In genomic region chr4:13544556-13545393, GRCh38 we compare ENCODE assay signal across 8 cellular contexts. TPM values are rescaled to one million over a fixed set of nuclear protein-coding genes. Genes with fewer than 3 reads are reported as not detected.
DNase-seq lines count a peak whose midpoint lies in the region; ATAC-seq and TF ChIP-seq lines count a peak whose summit lies in the region.

No MANE protein-coding gene starts in this region.

- H3K4ac ChIP-seq in neuronal stem cell (ENCODE audit: low read length): no peak overlapping the region

- H3K14ac ChIP-seq in neuronal stem cell (ENCODE audit: low read length): no peak overlapping the region

- peak overlapping the region; percentile 94 for H3K4me2 ChIP-seq in neuronal stem cell (ENCODE audit: insufficient read depth, low read length, poor library complexity, severe bottlenecking)

- H3K9me3 ChIP-seq in neuronal stem cell (replicated peaks in 1 of 2; ENCODE audit: control insufficient read depth in 2 of 2, insufficient read depth in 1 of 2, low read depth in 1 of 2, low read length in 2 of 2): peaks cover 0 to 35% of the 10 kb centered on the region in 2 donors

- H2AK5ac ChIP-seq in neuronal stem cell (ENCODE audit: low read depth, low read length): no peak overlapping the region

- H3K4me3 Mint-ChIP-seq in CD14-positive monocyte: peak overlapping the region; percentile 83 to 97
- H3K4me3 Mint-ChIP-seq in activated T-helper 2 cell treated with anti-CD3 and anti-CD28 coated beads, Interferon-gamma antibody, Interleukin-2, Interleukin-4, amounts not matched to agents 10 μg/mL and 5 μg/mL and 100 μg/mL, durations not matched to agents 14 hours and 24 hours and 36 hours (ENCODE audit: low read depth): peak overlapping the region; percentile 86

- ATAC-seq in GM19043 (IDR thresholded peaks at IDR 0.05; ENCODE audit: low read depth, unreplicated experiment): peak; percentile 39
- ATAC-seq in HG03354 (IDR thresholded peaks at IDR 0.05; ENCODE audit: poor library complexity, severe bottlenecking, unreplicated experiment): peak; percentile 46

- DNase-seq in CD14-positive monocyte (ENCODE audit: low spot score): no peak
- peak; percentile 55 for DNase-seq in NCI-H460 (ENCODE audit: extremely low read depth, low read depth)
- peak; percentile 39 for DNase-seq in activated T-helper 2 cell treated with anti-CD3 and anti-CD28 coated beads, Interferon-gamma antibody, Interleukin-2, Interleukin-4, amounts not matched to agents 10 μg/mL and 5 μg/mL and 100 μg/mL, durations not matched to agents 14 hours and 24 hours and 36 hours (ENCODE audit: low spot score)
- DNase-seq in glomerular visceral epithelial cell (ENCODE audit: extremely low spot score): peak; percentile 77
- DNase-seq in neuronal stem cell (ENCODE audit: low spot score): peak; percentile 77
- DNase-seq in midbrain (lab: John Stamatoyannopoulos, UW): no peak

- peaks cover 10 to 21% of the 10 kb centered on the region in 2 donors for H3K36me3 Mint-ChIP-seq in CD14-positive monocyte
- peaks cover 10% of the 10 kb centered on the region for H3K36me3 Mint-ChIP-seq in activated T-helper 2 cell treated with anti-CD3 and anti-CD28 coated beads, Interferon-gamma antibody, Interleukin-2, Interleukin-4, amounts not matched to agents 10 μg/mL and 5 μg/mL and 100 μg/mL, durations not matched to agents 14 hours and 24 hours and 36 hours (ENCODE audit: low read depth)

- H3K36me3 ChIP-seq in neuronal stem cell (replicated peaks in 1 of 2; ENCODE audit: control insufficient read depth in 2 of 2, insufficient read depth in 2 of 2, low read length in 2 of 2): peaks cover 0 to 18% of the 10 kb centered on the region in 2 donors

- no CpG with 5 or more reads among the region's 59 CpGs for WGBS in neuronal stem cell (ENCODE audit: extremely low coverage in 2 of 2, insufficient read length in 2 of 2, insufficient replicate concordance in 1 of 2), 2 donors

- H2AFZ ChIP-seq in neuronal stem cell (ENCODE audit: low read length): peak overlapping the region; percentile 82

- H4K8ac ChIP-seq in neuronal stem cell (ENCODE audit: low read depth, low read length): no peak overlapping the region

- H2BK5ac ChIP-seq in neuronal stem cell (ENCODE audit: low read length): no peak overlapping the region

- no peak overlapping the region for H3K9ac ChIP-seq in neuronal stem cell (ENCODE audit: low read depth, low read length, poor library complexity)

- H2BK12ac ChIP-seq in neuronal stem cell (ENCODE audit: low read length): no peak overlapping the region

- H3K79me1 ChIP-seq in neuronal stem cell (ENCODE audit: low read depth, low read length): peaks cover 2% of the 10 kb centered on the region

- H3K4me3 ChIP-seq in neuronal stem cell (ENCODE audit: low read length in 2 of 2): peak overlapping the region; percentile 52 to 81

- TF ChIP-seq CTCF in CD14-positive monocyte (IDR thresholded peaks at IDR 0.05): no peak

- no peak overlapping the region for H2BK15ac ChIP-seq in neuronal stem cell (ENCODE audit: low read length)

- intact Hi-C loops in CD14-positive monocyte (cut with micrococcal nuclease): loop anchor here in 1 of 2 donors (5.0 to 10.0 kb wide), 2 partner anchors 700 to 817 kb away; no protein-coding TSS in a partner anchor
- intact Hi-C loops in activated T-helper 2 cell treated with anti-CD3 and anti-CD28 coated beads, Interferon-gamma antibody, Interleukin-2, Interleukin-4, amounts not matched to agents 10 μg/mL and 5 μg/mL and 100 μg/mL, durations not matched to agents 14 hours and 24 hours and 36 hours (cut with micrococcal nuclease): loop anchor here (2.0 to 10.0 kb wide), 3 partner anchors 16 to 160 kb away; no protein-coding TSS in a partner anchor

- no peak overlapping the region for H3K23ac ChIP-seq in neuronal stem cell (ENCODE audit: low read depth, low read length, poor library complexity)

- peak overlapping the region in 1 of 7 donors; percentile 20 for H3K27ac Mint-ChIP-seq in CD14-positive monocyte
- peak overlapping the region; percentile 58 for H3K27ac Mint-ChIP-seq in activated T-helper 2 cell treated with anti-CD3 and anti-CD28 coated beads, Interferon-gamma antibody, Interleukin-2, Interleukin-4, amounts not matched to agents 10 μg/mL and 5 μg/mL and 100 μg/mL, durations not matched to agents 14 hours and 24 hours and 36 hours

- peaks cover 45 to 79% (median 57%) of the 10 kb centered on the region in 3 experiments for H3K27me3 ChIP-seq in neuronal stem cell (ENCODE audit: control insufficient read depth in 3 of 3, insufficient read depth in 3 of 3, low read depth in 1 of 3, low read length in 3 of 3)

- no peak overlapping the region for H3K27ac ChIP-seq in neuronal stem cell (replicated peaks; ENCODE audit: low read length)

- peaks cover 87 to 97% (median 97%) of the 10 kb centered on the region in 3 donors for H3K27me3 Mint-ChIP-seq in CD14-positive monocyte (ENCODE audit: low read depth in 3 of 3)
- H3K27me3 Mint-ChIP-seq in activated T-helper 2 cell treated with anti-CD3 and anti-CD28 coated beads, Interferon-gamma antibody, Interleukin-2, Interleukin-4, amounts not matched to agents 10 μg/mL and 5 μg/mL and 100 μg/mL, durations not matched to agents 14 hours and 24 hours and 36 hours (ENCODE audit: low read depth): peaks cover 66% of the 10 kb centered on the region

- H3K4me1 ChIP-seq in neuronal stem cell (ENCODE audit: control insufficient read depth in 2 of 2, insufficient read depth in 1 of 2, low read depth in 1 of 2, low read length in 2 of 2): peaks cover 2 to 10% of the 10 kb centered on the region in 2 donors

- H3K9me3 Mint-ChIP-seq in CD14-positive monocyte: peaks cover 4 to 49% (median 27%) of the 10 kb centered on the region in 7 donors
- no peaks in the 10 kb centered on the region for H3K9me3 Mint-ChIP-seq in activated T-helper 2 cell treated with anti-CD3 and anti-CD28 coated beads, Interferon-gamma antibody, Interleukin-2, Interleukin-4, amounts not matched to agents 10 μg/mL and 5 μg/mL and 100 μg/mL, durations not matched to agents 14 hours and 24 hours and 36 hours

- H4K91ac ChIP-seq in neuronal stem cell (ENCODE audit: low read depth, low read length, poor library complexity): no peak overlapping the region

- H2BK120ac ChIP-seq in neuronal stem cell (ENCODE audit: low read depth, low read length): no peak overlapping the region

- peaks cover 57% of the 10 kb centered on the region for H3K4me1 Mint-ChIP-seq in CD14-positive monocyte
- H3K4me1 Mint-ChIP-seq in activated T-helper 2 cell treated with anti-CD3 and anti-CD28 coated beads, Interferon-gamma antibody, Interleukin-2, Interleukin-4, amounts not matched to agents 10 μg/mL and 5 μg/mL and 100 μg/mL, durations not matched to agents 14 hours and 24 hours and 36 hours (ENCODE audit: low read depth): peaks cover 34% of the 10 kb centered on the region

- H3K18ac ChIP-seq in neuronal stem cell (ENCODE audit: low read length): peak overlapping the region; percentile 35

RNA-seq across cellular contexts. Expression of gene NKX3-2, which starts 0.5 kb away (rescaled TPM):
- polyA plus RNA-seq in CD14-positive monocyte: not detected
- 0.12 and 0.38 TPM in 2 replicates for total RNA-seq in NCI-H460 (2014; rRNA removed; shearing (Covaris generic))
- 1.9 and 2.3 TPM in 2 replicates for polyA plus RNA-seq in NCI-H460 (2014; cell fraction: nucleus; rRNA removed)
- total RNA-seq in activated T-helper 2 cell treated with anti-CD3 and anti-CD28 coated beads, Interferon-gamma antibody, Interleukin-2, Interleukin-4, amounts not matched to agents 10 μg/mL and 5 μg/mL and 100 μg/mL, durations not matched to agents 14 hours and 24 hours and 36 hours: not detected in 2 replicates
- 0.04 TPM for polyA plus RNA-seq in neuronal stem cell (2013, experiment 1 of 2)
- 0.04 TPM for polyA plus RNA-seq in neuronal stem cell (2013, experiment 2 of 2)

Comparison
In these comparisons a context has a peak if more than half of its experiments do, and no peak if none do; other contexts are left out.
1. DNase-seq: peak in NCI-H460 (single experiment), activated T-helper 2 cell treated with anti-CD3 and anti-CD28 coated beads, Interferon-gamma antibody, Interleukin-2, Interleukin-4, amounts not matched to agents 10 μg/mL and 5 μg/mL and 100 μg/mL, durations not matched to agents 14 hours and 24 hours and 36 hours (single experiment), glomerular visceral epithelial cell (single experiment) and neuronal stem cell (single experiment); none in CD14-positive monocyte (single experiment) and midbrain (single experiment).